Comparison of ENCODE assay signal across 28 cellular contexts in the genomic region with DNA sequence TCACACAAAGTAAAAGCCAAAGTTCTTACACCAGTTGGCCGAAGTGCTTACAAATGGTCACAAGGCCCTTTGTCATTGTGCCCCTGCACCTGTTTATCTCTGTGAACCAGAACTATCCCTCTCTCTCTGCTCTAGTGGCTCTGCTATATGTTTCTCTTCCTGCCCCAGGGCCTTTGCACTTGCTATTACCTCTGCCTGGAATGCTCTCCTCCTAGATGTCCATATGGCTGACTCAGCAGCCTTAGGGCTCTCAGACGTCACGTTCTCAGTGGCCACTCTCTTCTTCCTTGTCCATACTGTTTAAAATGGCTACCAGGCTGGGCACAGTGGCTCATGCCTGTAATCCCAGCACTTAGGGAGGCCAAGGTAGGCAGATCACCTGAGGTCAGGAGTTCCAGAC.
"Had no signal": no experiment of that assay in that cellular context is flagged by ENCODE, and none has a peak within 500 bp of the region (broad histone marks: within the 10 kb centered on the region; RNA-seq: fewer than 3 reads in every experiment).

No MANE protein-coding gene starts in this region.

- H3K27me3 ChIP-seq: colonic mucosa, foreskin keratinocyte, left lung, tibial nerve, vagina had no signal

- H3K36me3 ChIP-seq: colonic mucosa, esophagus muscularis mucosa, gastroesophageal sphincter, heart left ventricle, left lung, spleen, thoracic aorta, tibial nerve, vagina had no signal

- H3K27ac ChIP-seq: colonic mucosa, epithelial cell of prostate, esophagus muscularis mucosa, foreskin keratinocyte, gastroesophageal sphincter, heart left ventricle, left lung, psoas muscle, skin epidermis, spleen, thoracic aorta, tibial nerve, vagina had no signal

- DNase-seq: colonic mucosa; effector CD8-positive, alpha-beta T cell; endodermal cell; foreskin keratinocyte; heart left ventricle; hippocampal formation; left cardiac atrium; left lung; mesendoderm; midbrain; naive thymus-derived CD4-positive, alpha-beta T cell; nucleus accumbens; psoas muscle; right cardiac atrium; spleen; stimulated activated CD4-positive, alpha-beta T cell treated with anti-CD3 and anti-CD28 coated beads, Interleukin-2, amount 100 ng/mL, for 48 hours; stimulated activated naive B cell treated with anti-CD40 and anti-IgM and Interleukin-4, amounts not matched to agents 10 μg/mL and 1 μg/mL and 100 μg/mL, for 72 hours had no signal

- H3K4me3 Mint-ChIP-seq: dendritic cell treated with granulocyte-macrophage colony-stimulating factor and Interleukin-4, amounts not matched to agents 40 ng/mL and 50 ng/mL, for 4 days; endodermal cell; naive thymus-derived CD4-positive, alpha-beta T cell; nephron; stimulated activated naive B cell treated with anti-CD40 and anti-IgM and Interleukin-4, amounts not matched to agents 10 μg/mL and 1 μg/mL and 100 μg/mL, for 72 hours; stimulated activated naive CD8-positive, alpha-beta T cell treated with anti-CD3 and anti-CD28 coated beads, Interleukin-15, Interleukin-2, amounts not matched to agents 100 ng/mL and 50 ng/mL, for 24 hours had no signal

- H3K9me3 Mint-ChIP-seq: stimulated activated naive CD8-positive, alpha-beta T cell treated with anti-CD3 and anti-CD28 coated beads, Interleukin-15, Interleukin-2, amounts not matched to agents 100 ng/mL and 50 ng/mL, for 24 hours had no signal

- H3K4me3 ChIP-seq: colonic mucosa, esophagus muscularis mucosa, gastroesophageal sphincter, heart left ventricle, left lung, psoas muscle, skin epidermis, spleen, thoracic aorta, tibial nerve, vagina had no signal

- H3K9me3 ChIP-seq: colonic mucosa, esophagus muscularis mucosa, left lung, psoas muscle, thoracic aorta, tibial nerve, vagina had no signal

- ATAC-seq: foreskin keratinocyte; gastroesophageal sphincter; heart left ventricle; left cardiac atrium; left lung; naive thymus-derived CD4-positive, alpha-beta T cell; psoas muscle; right cardiac atrium; stimulated activated naive B cell treated with anti-CD40 and anti-IgM and Interleukin-4, amounts not matched to agents 10 μg/mL and 1 μg/mL and 100 μg/mL, for 72 hours had no signal

- FAIRE-seq: islet of Langerhans had no signal

- H3K27ac Mint-ChIP-seq: dendritic cell treated with granulocyte-macrophage colony-stimulating factor and Interleukin-4, amounts not matched to agents 40 ng/mL and 50 ng/mL, for 4 days; endodermal cell; nephron; stimulated activated naive B cell treated with anti-CD40 and anti-IgM and Interleukin-4, amounts not matched to agents 10 μg/mL and 1 μg/mL and 100 μg/mL, for 72 hours; stimulated activated naive CD8-positive, alpha-beta T cell treated with anti-CD3 and anti-CD28 coated beads, Interleukin-15, Interleukin-2, amounts not matched to agents 100 ng/mL and 50 ng/mL, for 24 hours had no signal

- H3K27me3 Mint-ChIP-seq: dendritic cell treated with granulocyte-macrophage colony-stimulating factor and Interleukin-4, amounts not matched to agents 40 ng/mL and 50 ng/mL, for 4 days had no signal

- H3K4me1 ChIP-seq: colonic mucosa, esophagus muscularis mucosa, foreskin keratinocyte, gastroesophageal sphincter, heart left ventricle, left lung, psoas muscle, spleen, tibial nerve, vagina had no signal
